ENCODE assay signal across 1 cellular context in the genomic region with DNA sequence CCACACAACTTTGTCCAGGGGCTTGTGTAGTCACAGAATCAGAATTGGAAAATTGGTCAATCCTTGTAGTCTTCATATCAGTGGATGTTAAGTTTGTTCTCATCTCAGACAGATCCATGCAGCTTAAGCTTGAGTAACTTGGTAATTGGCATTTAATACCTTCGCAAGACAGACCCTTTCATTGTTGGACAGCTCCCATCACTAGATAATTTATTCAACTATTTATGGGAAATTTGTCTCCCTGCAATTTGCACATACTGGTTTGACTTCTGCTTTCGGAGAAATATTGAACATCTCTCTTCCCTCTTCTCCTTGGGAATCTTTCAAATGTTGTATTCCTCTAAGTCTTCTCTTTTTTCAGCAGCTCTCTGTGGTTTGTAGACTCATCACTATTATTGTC.
TF ChIP-seq lines count a peak whose summit lies in the region.

No MANE protein-coding gene starts in this region.

TF ChIP-seq in GM23338, 12 proteins besides CTCF, POLR2A, EP300 and RAD21 (continued from another document):
- TF ChIP-seq, protein P1, sequence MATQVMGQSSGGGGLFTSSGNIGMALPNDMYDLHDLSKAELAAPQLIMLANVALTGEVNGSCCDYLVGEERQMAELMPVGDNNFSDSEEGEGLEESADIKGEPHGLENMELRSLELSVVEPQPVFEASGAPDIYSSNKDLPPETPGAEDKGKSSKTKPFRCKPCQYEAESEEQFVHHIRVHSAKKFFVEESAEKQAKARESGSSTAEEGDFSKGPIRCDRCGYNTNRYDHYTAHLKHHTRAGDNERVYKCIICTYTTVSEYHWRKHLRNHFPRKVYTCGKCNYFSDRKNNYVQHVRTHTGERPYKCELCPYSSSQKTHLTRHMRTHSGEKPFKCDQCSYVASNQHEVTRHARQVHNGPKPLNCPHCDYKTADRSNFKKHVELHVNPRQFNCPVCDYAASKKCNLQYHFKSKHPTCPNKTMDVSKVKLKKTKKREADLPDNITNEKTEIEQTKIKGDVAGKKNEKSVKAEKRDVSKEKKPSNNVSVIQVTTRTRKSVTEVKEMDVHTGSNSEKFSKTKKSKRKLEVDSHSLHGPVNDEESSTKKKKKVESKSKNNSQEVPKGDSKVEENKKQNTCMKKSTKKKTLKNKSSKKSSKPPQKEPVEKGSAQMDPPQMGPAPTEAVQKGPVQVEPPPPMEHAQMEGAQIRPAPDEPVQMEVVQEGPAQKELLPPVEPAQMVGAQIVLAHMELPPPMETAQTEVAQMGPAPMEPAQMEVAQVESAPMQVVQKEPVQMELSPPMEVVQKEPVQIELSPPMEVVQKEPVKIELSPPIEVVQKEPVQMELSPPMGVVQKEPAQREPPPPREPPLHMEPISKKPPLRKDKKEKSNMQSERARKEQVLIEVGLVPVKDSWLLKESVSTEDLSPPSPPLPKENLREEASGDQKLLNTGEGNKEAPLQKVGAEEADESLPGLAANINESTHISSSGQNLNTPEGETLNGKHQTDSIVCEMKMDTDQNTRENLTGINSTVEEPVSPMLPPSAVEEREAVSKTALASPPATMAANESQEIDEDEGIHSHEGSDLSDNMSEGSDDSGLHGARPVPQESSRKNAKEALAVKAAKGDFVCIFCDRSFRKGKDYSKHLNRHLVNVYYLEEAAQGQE (IDR thresholded peaks at IDR 0.05; ENCODE audit: unreplicated experiment) = no peak
- TF ChIP-seq, protein P2, sequence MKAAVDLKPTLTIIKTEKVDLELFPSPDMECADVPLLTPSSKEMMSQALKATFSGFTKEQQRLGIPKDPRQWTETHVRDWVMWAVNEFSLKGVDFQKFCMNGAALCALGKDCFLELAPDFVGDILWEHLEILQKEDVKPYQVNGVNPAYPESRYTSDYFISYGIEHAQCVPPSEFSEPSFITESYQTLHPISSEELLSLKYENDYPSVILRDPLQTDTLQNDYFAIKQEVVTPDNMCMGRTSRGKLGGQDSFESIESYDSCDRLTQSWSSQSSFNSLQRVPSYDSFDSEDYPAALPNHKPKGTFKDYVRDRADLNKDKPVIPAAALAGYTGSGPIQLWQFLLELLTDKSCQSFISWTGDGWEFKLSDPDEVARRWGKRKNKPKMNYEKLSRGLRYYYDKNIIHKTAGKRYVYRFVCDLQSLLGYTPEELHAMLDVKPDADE (IDR thresholded peaks at IDR 0.05) = no peak
- no peak for TF ChIP-seq ZNF331 (CRISPR knock-in tag; IDR thresholded peaks at IDR 0.05; ENCODE audit: low read depth)
